Comparison of ENCODE assay signal across 30 cellular contexts in genomic region chr19:311813-312261, GRCh38. TPM values are rescaled to one million over a fixed set of nuclear protein-coding genes. Genes with fewer than 3 reads are reported as not detected.
DNase-seq lines count a peak whose midpoint lies in the region; ATAC-seq and TF ChIP-seq lines count a peak whose summit lies in the region.
"Had no signal": no experiment of that assay in that cellular context is flagged by ENCODE, and none has a peak within 500 bp of the region (broad histone marks: within the 10 kb centered on the region; RNA-seq: fewer than 3 reads in every experiment).

No MANE protein-coding gene starts in this region.

- H3K27ac ChIP-seq in psoas muscle (peak overlapping the region; percentile 58), vagina (no peak overlapping the region)
- H3K27ac ChIP-seq: 22Rv1, hepatocyte, HL-60, prostate gland, SJCRH30 had no signal

- H3K9me3 Mint-ChIP-seq in natural killer cell: no peaks in the 10 kb centered on the region
- H3K9me3 Mint-ChIP-seq: activated naive CD4-positive, alpha-beta T cell treated with anti-CD3 and anti-CD28 coated beads for 36 hours; immature natural killer cell; stimulated activated effector memory CD8-positive, alpha-beta T cell treated with anti-CD3 and anti-CD28 coated beads, Interleukin-12 subunit alpha, Interleukin-12 subunit beta, amount 100 ng/mL, for 72 hours had no signal

- TF ChIP-seq POLR2A in vagina (IDR thresholded peaks at IDR 0.05): no peak

- H3K4me1 Mint-ChIP-seq in natural killer cell: peaks cover 7 to 9% of the 10 kb centered on the region in 2 donors
- H3K4me1 Mint-ChIP-seq: CD4-positive, CD25-positive, alpha-beta regulatory T cell had no signal

- H3K9me3 ChIP-seq in psoas muscle (no peaks in the 10 kb centered on the region), vagina (no peaks in the 10 kb centered on the region)
- H3K9me3 ChIP-seq: prostate gland, SJCRH30 had no signal

- no peaks in the 10 kb centered on the region for H3K36me3 Mint-ChIP-seq in natural killer cell

- peak; percentile 22 for DNase-seq in activated effector memory CD4-positive, alpha-beta T cell treated with anti-CD3 and anti-CD28 coated beads, Interleukin-2, amount 50 U/mL, for 16 hours
- DNase-seq in activated effector memory CD4-positive, alpha-beta T cell treated with Interleukin-2 at 50 U/mL for 16 hours: no peak
- DNase-seq in left cardiac atrium (no peak), psoas muscle (no peak), vagina (ENCODE audit: extremely low spot score in 2 of 2) (no peak), natural killer cell (no peak), sciatic nerve (ENCODE audit: low spot score) (no peak)
- DNase-seq: activated CD4-positive, alpha-beta T cell treated with anti-CD3 and anti-CD28 coated beads for 4 hours; activated naive CD4-positive, alpha-beta T cell treated with anti-CD3 and anti-CD28 coated beads for 36 hours; activated T-cell treated with anti-CD3 and anti-CD28 coated beads, Interleukin-2, amount 50 U/mL, for 48 hours; amygdala; CD4-positive, CD25-positive, alpha-beta regulatory T cell; cortex of kidney; HCEC 1CT; immature natural killer cell; Kasumi-1; MV-4-11; NCI-H146; NCI-H510A treated with DMSO at 0.1 percent for 48 hours; SJCRH30; small intestine; stimulated activated CD4-positive, alpha-beta T cell treated with anti-CD3 and anti-CD28 coated beads, Interleukin-2, amount 100 ng/mL, for 48 hours; T-helper 1 cell had no signal

- no peaks in the 10 kb centered on the region for H3K27me3 Mint-ChIP-seq in natural killer cell (ENCODE audit: low read depth in 2 of 2)
- H3K27me3 Mint-ChIP-seq: CD4-positive, CD25-positive, alpha-beta regulatory T cell had no signal

- peak overlapping the region; percentile 57 for H3K4me3 ChIP-seq in psoas muscle
- peak overlapping the region; percentile 27 to 28 for H3K4me3 ChIP-seq in vagina
- H3K4me3 ChIP-seq: hepatocyte, SJCRH30 had no signal

- H3K27ac Mint-ChIP-seq in natural killer cell: no peak overlapping the region
- H3K27ac Mint-ChIP-seq: activated naive CD4-positive, alpha-beta T cell treated with anti-CD3 and anti-CD28 coated beads for 36 hours; CD4-positive, CD25-positive, alpha-beta regulatory T cell; immature natural killer cell; stimulated activated effector memory CD8-positive, alpha-beta T cell treated with anti-CD3 and anti-CD28 coated beads, Interleukin-12 subunit alpha, Interleukin-12 subunit beta, amount 100 ng/mL, for 72 hours had no signal

- H3K36me3 ChIP-seq in psoas muscle (ENCODE audit: insufficient read depth in 1 of 2, low read depth in 1 of 2): peaks cover 0 to 63% of the 10 kb centered on the region in 2 donors
- H3K36me3 ChIP-seq in vagina: peaks cover under 1 to 43% of the 10 kb centered on the region in 2 donors

- H3K27me3 ChIP-seq in psoas muscle (ENCODE audit: insufficient read depth in 3 of 3, low read length in 2 of 3) (no peaks in the 10 kb centered on the region), vagina (no peaks in the 10 kb centered on the region)
- H3K27me3 ChIP-seq: hepatocyte, SJCRH30 had no signal

- ATAC-seq in left cardiac atrium: peak; percentile 10 to 20
- ATAC-seq in psoas muscle: peak in 2 of 4 donors; percentile 37 to 49
- ATAC-seq in natural killer cell: no peak
- no peak for ATAC-seq in HG02885 (IDR thresholded peaks at IDR 0.05; ENCODE audit: poor library complexity, unreplicated experiment)
- ATAC-seq in sciatic nerve: no peak
- ATAC-seq: Panc1; stimulated activated effector memory CD8-positive, alpha-beta T cell treated with anti-CD3 and anti-CD28 coated beads, Interleukin-12 subunit alpha, Interleukin-12 subunit beta, amount 100 ng/mL, for 72 hours had no signal

- no peaks in the 10 kb centered on the region for H3K4me1 ChIP-seq in psoas muscle
- H3K4me1 ChIP-seq in vagina: no peaks in the 10 kb centered on the region
- H3K4me1 ChIP-seq: prostate gland, SJCRH30 had no signal

- intact Hi-C loops in left cardiac atrium (cut with DNase I) (no loop called here), psoas muscle (cut with DNase I) (no loop called here), vagina (cut with DNase I) (no loop called here), natural killer cell (cut with micrococcal nuclease) (no loop called here), sciatic nerve (cut with DNase I) (no loop called here)

- 87 to 89% (median 88%) methylated on average over 25 to 33 of the region's 33 CpGs for WGBS in psoas muscle, 3 donors

- no peak for TF ChIP-seq CTCF in psoas muscle (IDR thresholded peaks at IDR 0.05)
- TF ChIP-seq CTCF in vagina (IDR thresholded peaks at IDR 0.05): no peak
- TF ChIP-seq CTCF in natural killer cell (IDR thresholded peaks at IDR 0.05): no peak

- no peak overlapping the region for H3K4me3 Mint-ChIP-seq in natural killer cell
- H3K4me3 Mint-ChIP-seq: activated naive CD4-positive, alpha-beta T cell treated with anti-CD3 and anti-CD28 coated beads for 36 hours; CD4-positive, CD25-positive, alpha-beta regulatory T cell; immature natural killer cell; stimulated activated effector memory CD8-positive, alpha-beta T cell treated with anti-CD3 and anti-CD28 coated beads, Interleukin-12 subunit alpha, Interleukin-12 subunit beta, amount 100 ng/mL, for 72 hours had no signal

RNA-seq across cellular contexts. Expression of gene PLPP2, which starts 20.6 kb away (rescaled TPM):
- total RNA-seq in left cardiac atrium (under 1 TPM; 0.76 to 0.85 TPM), psoas muscle (under 1 TPM in 3 of 4 donors, not detected in 1; 0.32 to 0.93 (median 0.77) TPM), vagina (49.4 TPM), natural killer cell (1 to 10 TPM in 2 of 3 donors, under 1 TPM in 1; 0.85 to 6.2 (median 1.0) TPM), sciatic nerve (8.6 TPM)
- under 1 TPM; 0.10 to 0.28 (median 0.21) TPM for polyA plus RNA-seq in psoas muscle

RNA-seq across cellular contexts. Expression of gene MIER2, which starts 32.8 kb away (rescaled TPM):
- total RNA-seq in left cardiac atrium (10 to 100 TPM; 18.2 to 25.0 TPM), psoas muscle (10 to 100 TPM; 19.1 to 22.2 (median 20.2) TPM), vagina (30.7 TPM), natural killer cell (10 to 100 TPM; 14.8 to 17.7 (median 15.4) TPM), sciatic nerve (24.5 TPM)
- polyA plus RNA-seq in psoas muscle: 10 to 100 TPM; 13.3 to 18.9 (median 15.8) TPM

Comparison
In these comparisons a context has a peak if more than half of its experiments do, and no peak if none do; other contexts are left out.
1. ATAC-seq: peak in left cardiac atrium (2 of 2); none in natural killer cell (0 of 3), HG02885 (single experiment) and sciatic nerve (single experiment).